ENCODE assay signal across 28 cellular contexts in genomic region chr4:73600917-73601316, GRCh38. TPM values are rescaled to one million over a fixed set of nuclear protein-coding genes. Genes with fewer than 3 reads are reported as not detected.
DNase-seq lines count a peak whose midpoint lies in the region; ATAC-seq, FAIRE-seq and TF ChIP-seq lines count a peak whose summit lies in the region.
"Had no signal": no experiment of that assay in that cellular context is flagged by ENCODE, and none has a peak within 500 bp of the region (broad histone marks: within the 10 kb centered on the region; RNA-seq: fewer than 3 reads in every experiment).

No MANE protein-coding gene starts in this region.

- H3K79me2 ChIP-seq in OCI-LY1 (ENCODE audit: insufficient read depth, low read length) = no peaks in the 10 kb centered on the region; the same call in 1 of the 2 replicates

- H3K4me3 ChIP-seq in OCI-LY1 (ENCODE audit: low read depth, low read length, poor library complexity, severe bottlenecking) = no peak overlapping the region
- H3K4me3 ChIP-seq in fibroblast of the aortic adventitia (ENCODE audit: low read depth, low read length) = no peak overlapping the region
- no peak overlapping the region for H3K4me3 ChIP-seq in neuron (ENCODE audit: low read length)
- H3K4me3 ChIP-seq in CD4-positive, alpha-beta memory T cell (ENCODE audit: low read length in 2 of 2) = no peak overlapping the region
- H3K4me3 ChIP-seq: BLaER1 treated with 17β-estradiol and CSF1 and Interleukin-3, amounts not matched to agents 10 nM and 100 nM; SJSA1; thyroid gland had no signal

- H3F3A ChIP-seq in OCI-LY1 (ENCODE audit: insufficient read depth, low read length) = no peaks in the 10 kb centered on the region; the same call in 1 of the 2 replicates

- no peak for TF ChIP-seq CTCF in OCI-LY1 (IDR thresholded peaks at IDR 0.05; ENCODE audit: low read length)
- TF ChIP-seq CTCF in fibroblast of the aortic adventitia (IDR thresholded peaks at IDR 0.05; ENCODE audit: insufficient read depth, low read length) = no peak

- FAIRE-seq in GM18507 (lab: Jason Lieb, UNC) = peak; percentile 44
- FAIRE-seq: RCC 7860 had no signal

- no peak overlapping the region for H3K4me2 ChIP-seq in OCI-LY1 (ENCODE audit: low read length)
- H3K4me2 ChIP-seq: BLaER1 treated with 17β-estradiol and CSF1 and Interleukin-3, amounts not matched to agents 10 nM and 100 nM had no signal

- peaks cover 0 to 5% of the 10 kb centered on the region in 2 donors for H3K27me3 Mint-ChIP-seq in CD4-positive, alpha-beta memory T cell
- H3K27me3 Mint-ChIP-seq: effector memory CD8-positive, alpha-beta T cell; stimulated activated naive CD8-positive, alpha-beta T cell treated with anti-CD3 and anti-CD28 coated beads, Interleukin-15, Interleukin-2, amounts not matched to agents 100 ng/mL and 50 ng/mL, for 24 hours had no signal

- no peaks in the 10 kb centered on the region for H3K9me2 ChIP-seq in OCI-LY1 (ENCODE audit: low read depth, low read length)

- H3K27me3 ChIP-seq in OCI-LY1 (ENCODE audit: insufficient read depth, low read length) (no peaks in the 10 kb centered on the region), neuron (ENCODE audit: insufficient read depth, low read length) (no peaks in the 10 kb centered on the region)
- H3K27me3 ChIP-seq in CD4-positive, alpha-beta memory T cell (ENCODE audit: insufficient read depth, low read length) = no peaks in the 10 kb centered on the region
- H3K27me3 ChIP-seq: BLaER1 treated with 17β-estradiol and CSF1 and Interleukin-3, amounts not matched to agents 10 nM and 100 nM; SJSA1; thyroid gland had no signal

- H4K20me1 ChIP-seq in OCI-LY1 (ENCODE audit: insufficient read depth, low read length) = no peaks in the 10 kb centered on the region
- H4K20me1 ChIP-seq: BLaER1 treated with 17β-estradiol and CSF1 and Interleukin-3, amounts not matched to agents 10 nM and 100 nM had no signal

- intact Hi-C loops in CD4-positive, alpha-beta memory T cell (cut with micrococcal nuclease) = no loop called here

- 0 out of 2 replicates have a peak, but pooled peaks cover 4% of the 10 kb centered on the region for H3K9me3 ChIP-seq in OCI-LY1 (ENCODE audit: low read length)
- no peaks in the 10 kb centered on the region for H3K9me3 ChIP-seq in neuron (ENCODE audit: low read length)
- no peaks in the 10 kb centered on the region for H3K9me3 ChIP-seq in CD4-positive, alpha-beta memory T cell (ENCODE audit: control insufficient read depth in 1 of 2, low read length in 2 of 2)
- H3K9me3 ChIP-seq: SJSA1, thyroid gland had no signal

- CTCF ChIA-PET in CD4-positive, alpha-beta memory T cell (lab: Charles Lee; ENCODE audit: partially characterized antibody) = no interaction called here

- no peak for DNase-seq in GM18507 (ENCODE audit: extremely low spot score, insufficient read length, low read depth)
- DNase-seq in fibroblast of the aortic adventitia (ENCODE audit: low read depth) = peak; percentile 51
- no peak for DNase-seq in CD4-positive, alpha-beta memory T cell
- DNase-seq in HCEC 1CT = no peak
- no peak for DNase-seq in COLO829 (ENCODE audit: low spot score)
- DNase-seq in activated naive CD4-positive, alpha-beta T cell treated with anti-CD3 and anti-CD28 coated beads, Interleukin-2, amount 50 U/mL, for 72 hours (ENCODE audit: low spot score in 2 of 2) = no peak
- DNase-seq: activated CD4-positive, alpha-beta memory T cell treated with anti-CD3 and anti-CD28 coated beads for 36 hours; activated CD8-positive, alpha-beta memory T cell treated with anti-CD3 and anti-CD28 coated beads, Interleukin-2, amount 50 U/mL, for 48 hours; effector memory CD8-positive, alpha-beta T cell; naive thymus-derived CD4-positive, alpha-beta T cell; NCI-H1105; NCI-H2029 treated with DMSO at 0.1 percent for 48 hours; NCI-H510A; stimulated activated CD4-positive, alpha-beta T cell treated with anti-CD3 and anti-CD28 coated beads, Interleukin-4, amount 100 ng/mL, for 1 hour; T-helper 1 cell; thyroid gland had no signal

- peaks cover 1 to 11% (median 7%) of the 10 kb centered on the region in 4 donors for H3K4me1 Mint-ChIP-seq in CD4-positive, alpha-beta memory T cell
- H3K4me1 Mint-ChIP-seq: brain had no signal

- H3K4me1 ChIP-seq in OCI-LY1 (ENCODE audit: insufficient read depth, low read length, severe bottlenecking) (peaks cover 86% of the 10 kb centered on the region), neuron (ENCODE audit: insufficient read depth, low read length) (no peaks in the 10 kb centered on the region)
- H3K4me1 ChIP-seq in CD4-positive, alpha-beta memory T cell (ENCODE audit: insufficient read depth, low read length) = no peaks in the 10 kb centered on the region

- POLR2A ChIA-PET in CD4-positive, alpha-beta memory T cell (lab: Charles Lee; ENCODE audit: partially characterized antibody) = no interaction called here

- no peak overlapping the region for H3K4me3 Mint-ChIP-seq in CD4-positive, alpha-beta memory T cell
- H3K4me3 Mint-ChIP-seq: activated CD4-positive, alpha-beta memory T cell treated with anti-CD3 and anti-CD28 coated beads for 36 hours; brain; effector memory CD8-positive, alpha-beta T cell; naive thymus-derived CD4-positive, alpha-beta T cell; stimulated activated naive CD8-positive, alpha-beta T cell treated with anti-CD3 and anti-CD28 coated beads, Interleukin-15, Interleukin-2, amounts not matched to agents 100 ng/mL and 50 ng/mL, for 24 hours had no signal

- peaks cover 96% of the 10 kb centered on the region for H3K36me3 ChIP-seq in OCI-LY1 (ENCODE audit: insufficient read depth, low read length)
- H3K36me3 ChIP-seq in neuron (ENCODE audit: insufficient read depth, low read length) = no peaks in the 10 kb centered on the region
- no peaks in the 10 kb centered on the region for H3K36me3 ChIP-seq in CD4-positive, alpha-beta memory T cell (ENCODE audit: insufficient read depth, low read length)
- H3K36me3 ChIP-seq: BLaER1 treated with 17β-estradiol and CSF1 and Interleukin-3, amounts not matched to agents 10 nM and 100 nM; SJSA1; thyroid gland had no signal

- H3K9ac ChIP-seq in OCI-LY1 (ENCODE audit: low read length) = peak overlapping the region; percentile 17; the same call in 1 of the 2 replicates
- H3K9ac ChIP-seq: BLaER1 treated with 17β-estradiol and CSF1 and Interleukin-3, amounts not matched to agents 10 nM and 100 nM had no signal

- peak overlapping the region; percentile 100 for H3K27ac ChIP-seq in OCI-LY1 (ENCODE audit: low read depth, low read length, poor library complexity, severe bottlenecking)
- H3K27ac ChIP-seq in CD4-positive, alpha-beta memory T cell (ENCODE audit: low read depth, low read length) = no peak overlapping the region
- H3K27ac ChIP-seq: BLaER1 treated with 17β-estradiol and CSF1 and Interleukin-3, amounts not matched to agents 10 nM and 100 nM; SJSA1; thyroid gland had no signal

- peaks cover 0 to 4% (median under 1%) of the 10 kb centered on the region in 8 donors for H3K9me3 Mint-ChIP-seq in CD4-positive, alpha-beta memory T cell
- no peaks in the 10 kb centered on the region for H3K9me3 Mint-ChIP-seq in activated naive CD4-positive, alpha-beta T cell treated with anti-CD3 and anti-CD28 coated beads, Interleukin-2, amount 50 U/mL, for 72 hours
- H3K9me3 Mint-ChIP-seq: activated CD4-positive, alpha-beta memory T cell treated with anti-CD3 and anti-CD28 coated beads for 36 hours; IgD-negative memory B cell; stimulated activated naive CD8-positive, alpha-beta T cell treated with anti-CD3 and anti-CD28 coated beads, Interleukin-15, Interleukin-2, amounts not matched to agents 100 ng/mL and 50 ng/mL, for 24 hours had no signal

- H2AFZ ChIP-seq in OCI-LY1 (ENCODE audit: low read length) (no peak overlapping the region), neuron (ENCODE audit: low read depth, low read length) (peak overlapping the region; percentile 16)

- peaks cover 0 to 3% of the 10 kb centered on the region in 2 donors for H3K36me3 Mint-ChIP-seq in CD4-positive, alpha-beta memory T cell
- no peaks in the 10 kb centered on the region for H3K36me3 Mint-ChIP-seq in activated naive CD4-positive, alpha-beta T cell treated with anti-CD3 and anti-CD28 coated beads, Interleukin-2, amount 50 U/mL, for 72 hours
- H3K36me3 Mint-ChIP-seq: activated CD4-positive, alpha-beta memory T cell treated with anti-CD3 and anti-CD28 coated beads for 36 hours; brain had no signal

- ATAC-seq in activated naive CD4-positive, alpha-beta T cell treated with anti-CD3 and anti-CD28 coated beads, Interleukin-2, amount 50 U/mL, for 72 hours = no peak
- ATAC-seq: activated CD4-positive, CD25-positive, alpha-beta regulatory T cell treated with anti-CD3 and anti-CD28 coated beads, Interleukin-2, amount 50 U/mL, for 24 hours; effector memory CD8-positive, alpha-beta T cell; esophagus mucosa; naive thymus-derived CD4-positive, alpha-beta T cell had no signal

- no peak overlapping the region for H3K27ac Mint-ChIP-seq in CD4-positive, alpha-beta memory T cell
- no peak overlapping the region for H3K27ac Mint-ChIP-seq in activated naive CD4-positive, alpha-beta T cell treated with anti-CD3 and anti-CD28 coated beads, Interleukin-2, amount 50 U/mL, for 72 hours
- H3K27ac Mint-ChIP-seq: activated CD4-positive, alpha-beta memory T cell treated with anti-CD3 and anti-CD28 coated beads for 36 hours; effector memory CD8-positive, alpha-beta T cell; naive thymus-derived CD4-positive, alpha-beta T cell; stimulated activated naive CD8-positive, alpha-beta T cell treated with anti-CD3 and anti-CD28 coated beads, Interleukin-15, Interleukin-2, amounts not matched to agents 100 ng/mL and 50 ng/mL, for 24 hours had no signal

RNA-seq across cellular contexts. Expression of gene RASSF6, which starts 19.3 kb away (rescaled TPM):
- total RNA-seq in fibroblast of the aortic adventitia (ENCODE audit: low replicate concordance) = not detected in 2 replicates
- total RNA-seq in CD4-positive, alpha-beta memory T cell = under 1 TPM; 0.81 to 0.89 TPM
- 1 to 10 TPM; 1.2 to 2.2 TPM for polyA plus RNA-seq in CD4-positive, alpha-beta memory T cell
- not detected for total RNA-seq in activated naive CD4-positive, alpha-beta T cell treated with anti-CD3 and anti-CD28 coated beads, Interleukin-2, amount 50 U/mL, for 72 hours
- total RNA-seq: activated CD4-positive, alpha-beta memory T cell treated with anti-CD3 and anti-CD28 coated beads for 36 hours; chondrocyte; osteoblast; SJSA1 had no signal
